In genomic region chr1:66788231-66788939, GRCh38 we compare ENCODE assay signal across 9 cellular contexts. TPM values are rescaled to one million over a fixed set of nuclear protein-coding genes. Genes with fewer than 3 reads are reported as not detected.
DNase-seq lines count a peak whose midpoint lies in the region; ATAC-seq and TF ChIP-seq lines count a peak whose summit lies in the region.
"Had no signal": no experiment of that assay in that cellular context is flagged by ENCODE, and none has a peak within 500 bp of the region (broad histone marks: within the 10 kb centered on the region; RNA-seq: fewer than 3 reads in every experiment).

No MANE protein-coding gene starts in this region.

- H3K36me3 ChIP-seq in transverse colon (no peaks in the 10 kb centered on the region), psoas muscle (ENCODE audit: insufficient read depth in 1 of 2, low read depth in 1 of 2) (no peaks in the 10 kb centered on the region)

- 35 to 58% methylated on average over 6 of the region's 6 CpGs for WGBS in transverse colon (ENCODE audit: low coverage in 1 of 2), 2 donors
- WGBS in psoas muscle, 3 donors: 77 to 81% (median 79%) methylated on average over 6 of the region's 6 CpGs

- peaks cover 9% of the 10 kb centered on the region for H3K4me1 Mint-ChIP-seq in activated CD8-positive, alpha-beta T cell treated with anti-CD3 and anti-CD28 coated beads, Interleukin-2, amount 10 ng/mL, durations not matched to agents 7 days and 5 days (ENCODE audit: low read depth)
- H3K4me1 Mint-ChIP-seq in osteocyte (ENCODE audit: unreplicated experiment) (no peaks in the 10 kb centered on the region), chondrocyte (ENCODE audit: low read depth) (no peaks in the 10 kb centered on the region)

- H3K9me3 Mint-ChIP-seq in activated CD8-positive, alpha-beta T cell treated with anti-CD3 and anti-CD28 coated beads, Interleukin-2, amount 10 ng/mL, durations not matched to agents 7 days and 5 days (ENCODE audit: insufficient read depth): no peaks in the 10 kb centered on the region
- H3K9me3 Mint-ChIP-seq in osteocyte (ENCODE audit: unreplicated experiment) (no peaks in the 10 kb centered on the region), chondrocyte (ENCODE audit: low read depth) (peaks cover 5% of the 10 kb centered on the region)

- no peak for TF ChIP-seq POLR2A in transverse colon (IDR thresholded peaks at IDR 0.05)

- no peaks in the 10 kb centered on the region for H3K27me3 ChIP-seq in transverse colon
- no peaks in the 10 kb centered on the region for H3K27me3 ChIP-seq in psoas muscle (ENCODE audit: insufficient read depth in 3 of 3, low read length in 2 of 3)

- H3K4me1 ChIP-seq in transverse colon (no peaks in the 10 kb centered on the region), psoas muscle (no peaks in the 10 kb centered on the region)

- CTCF ChIA-PET in activated CD8-positive, alpha-beta T cell treated with anti-CD3 and anti-CD28 coated beads, Interleukin-2, amount 10 ng/mL, durations not matched to agents 7 days and 5 days (lab: Charles Lee): interaction anchor here (1.1 kb wide), 1 partner anchor 713 kb away, joined by 3 read pairs; no protein-coding TSS in a partner anchor

- in situ Hi-C loops in transverse colon (cut with MboI; ENCODE audit: low pct_ligation_motif_present in 1 of 4, low pct_unique_long_range_greater_than_20kb in 1 of 4, low sequenced_read_pairs in 3 of 4): no loop called here

- H3K27ac ChIP-seq in transverse colon: no peak overlapping the region
- H3K27ac ChIP-seq in psoas muscle: no peak overlapping the region

- H3K9me3 ChIP-seq in transverse colon: no peaks in the 10 kb centered on the region
- no peaks in the 10 kb centered on the region for H3K9me3 ChIP-seq in psoas muscle

- peak; percentile 63 for ATAC-seq in GM18519 (IDR thresholded peaks at IDR 0.05; ENCODE audit: low FRiP score, unreplicated experiment)
- ATAC-seq in HG02884 (IDR thresholded peaks at IDR 0.05; ENCODE audit: unreplicated experiment): peak; percentile 91
- peak; percentile 76 for ATAC-seq in activated CD8-positive, alpha-beta T cell treated with anti-CD3 and anti-CD28 coated beads, Interleukin-2, amount 10 ng/mL, durations not matched to agents 7 days and 5 days
- ATAC-seq in psoas muscle: no peak

- TF ChIP-seq CTCF in osteocyte (IDR thresholded peaks at IDR 0.05) (no peak), transverse colon (IDR thresholded peaks at IDR 0.05) (no peak), chondrocyte (IDR thresholded peaks at IDR 0.05) (no peak), psoas muscle (IDR thresholded peaks at IDR 0.05) (no peak)

- intact Hi-C loops in transverse colon (cut with DNase I; ENCODE audit: low total_unique reads) (no loop called here), psoas muscle (cut with DNase I) (no loop called here)

- DNase-seq in activated CD8-positive, alpha-beta T cell treated with anti-CD3 and anti-CD28 coated beads, Interleukin-2, amount 10 ng/mL, durations not matched to agents 7 days and 5 days: no peak
- DNase-seq in stimulated activated CD4-positive, alpha-beta T cell treated with anti-CD3 and anti-CD28 coated beads, Interleukin-2, amount 100 ng/mL, for 24 hours: peak; percentile 56 to 70
- DNase-seq in osteocyte (ENCODE audit: extremely low spot score, unreplicated experiment): no peak
- DNase-seq in transverse colon: no peak
- no peak for DNase-seq in chondrocyte (ENCODE audit: low spot score)
- DNase-seq in psoas muscle: no peak

- POLR2A ChIA-PET in activated CD8-positive, alpha-beta T cell treated with anti-CD3 and anti-CD28 coated beads, Interleukin-2, amount 10 ng/mL, durations not matched to agents 7 days and 5 days (lab: Charles Lee): interaction anchor here (1.6 kb wide), 1 partner anchor 49 kb away, joined by 7 read pairs; no protein-coding TSS in a partner anchor

- H3K4me3 ChIP-seq in transverse colon (no peak overlapping the region), psoas muscle (no peak overlapping the region)

- no peak overlapping the region for H3K27ac Mint-ChIP-seq in activated CD8-positive, alpha-beta T cell treated with anti-CD3 and anti-CD28 coated beads, Interleukin-2, amount 10 ng/mL, durations not matched to agents 7 days and 5 days
- H3K27ac Mint-ChIP-seq in osteocyte (ENCODE audit: unreplicated experiment): no peak overlapping the region
- no peak overlapping the region for H3K27ac Mint-ChIP-seq in chondrocyte (ENCODE audit: unreplicated experiment)

- H3K4me3 Mint-ChIP-seq in activated CD8-positive, alpha-beta T cell treated with anti-CD3 and anti-CD28 coated beads, Interleukin-2, amount 10 ng/mL, durations not matched to agents 7 days and 5 days: no peak overlapping the region
- no peak overlapping the region for H3K4me3 Mint-ChIP-seq in osteocyte (ENCODE audit: unreplicated experiment)
- no peak overlapping the region for H3K4me3 Mint-ChIP-seq in chondrocyte (ENCODE audit: unreplicated experiment)

- no peaks in the 10 kb centered on the region for H3K36me3 Mint-ChIP-seq in activated CD8-positive, alpha-beta T cell treated with anti-CD3 and anti-CD28 coated beads, Interleukin-2, amount 10 ng/mL, durations not matched to agents 7 days and 5 days (ENCODE audit: low read depth)
- H3K36me3 Mint-ChIP-seq in osteocyte (ENCODE audit: unreplicated experiment) (no peaks in the 10 kb centered on the region), chondrocyte (ENCODE audit: low read depth) (no peaks in the 10 kb centered on the region)

- peaks cover 2% of the 10 kb centered on the region for H3K27me3 Mint-ChIP-seq in activated CD8-positive, alpha-beta T cell treated with anti-CD3 and anti-CD28 coated beads, Interleukin-2, amount 10 ng/mL, durations not matched to agents 7 days and 5 days (ENCODE audit: low read depth)
- peaks cover 32% of the 10 kb centered on the region for H3K27me3 Mint-ChIP-seq in osteocyte (ENCODE audit: unreplicated experiment)
- peaks cover 2% of the 10 kb centered on the region for H3K27me3 Mint-ChIP-seq in chondrocyte (ENCODE audit: low read depth)

- no peak for TF ChIP-seq EP300 in transverse colon (IDR thresholded peaks at IDR 0.05; ENCODE audit: low read depth)

RNA-seq across cellular contexts. Expression of gene INSL5, which starts 12.7 kb away (rescaled TPM):
- total RNA-seq in activated CD8-positive, alpha-beta T cell treated with anti-CD3 and anti-CD28 coated beads, Interleukin-2, amount 10 ng/mL, durations not matched to agents 7 days and 5 days: not detected
- not detected in 2 replicates for total RNA-seq in osteocyte
- total RNA-seq in transverse colon: 1 to 10 TPM in 2 of 4 donors, not detected in 2; 1.3 to 8.3 TPM
- not detected in 3 replicates for total RNA-seq in chondrocyte
- total RNA-seq in psoas muscle: not detected
- not detected for polyA plus RNA-seq in psoas muscle
- total RNA-seq: kidney epithelial cell had no signal

RNA-seq across cellular contexts. Expression of gene DYNLT5, which starts 36.1 kb away (rescaled TPM):
- total RNA-seq in activated CD8-positive, alpha-beta T cell treated with anti-CD3 and anti-CD28 coated beads, Interleukin-2, amount 10 ng/mL, durations not matched to agents 7 days and 5 days: not detected
- total RNA-seq in osteocyte (0.18 and 0.35 TPM in 2 replicates), transverse colon (under 1 TPM in 2 of 4 donors, not detected in 2; 0.48 to 0.96 TPM), chondrocyte (not detected in 3 replicates), psoas muscle (1 to 10 TPM in 1 of 4 donors, under 1 TPM in 3; 0.38 to 3.9 (median 0.83) TPM)
- under 1 TPM; 0.21 to 0.55 (median 0.51) TPM for polyA plus RNA-seq in psoas muscle
- total RNA-seq: kidney epithelial cell had no signal

Comparison
In these comparisons a context has a peak if more than half of its experiments do, and no peak if none do; other contexts are left out.
1. ATAC-seq: peak in GM18519 (single experiment), HG02884 (single experiment) and activated CD8-positive, alpha-beta T cell treated with anti-CD3 and anti-CD28 coated beads, Interleukin-2, amount 10 ng/mL, durations not matched to agents 7 days and 5 days (single experiment); none in psoas muscle (0 of 4).
2. DNase-seq: peak in stimulated activated CD4-positive, alpha-beta T cell treated with anti-CD3 and anti-CD28 coated beads, Interleukin-2, amount 100 ng/mL, for 24 hours (2 of 2); none in activated CD8-positive, alpha-beta T cell treated with anti-CD3 and anti-CD28 coated beads, Interleukin-2, amount 10 ng/mL, durations not matched to agents 7 days and 5 days (single experiment), osteocyte (single experiment), transverse colon (single experiment), chondrocyte (single experiment) and psoas muscle (0 of 2).